In the genomic region with DNA sequence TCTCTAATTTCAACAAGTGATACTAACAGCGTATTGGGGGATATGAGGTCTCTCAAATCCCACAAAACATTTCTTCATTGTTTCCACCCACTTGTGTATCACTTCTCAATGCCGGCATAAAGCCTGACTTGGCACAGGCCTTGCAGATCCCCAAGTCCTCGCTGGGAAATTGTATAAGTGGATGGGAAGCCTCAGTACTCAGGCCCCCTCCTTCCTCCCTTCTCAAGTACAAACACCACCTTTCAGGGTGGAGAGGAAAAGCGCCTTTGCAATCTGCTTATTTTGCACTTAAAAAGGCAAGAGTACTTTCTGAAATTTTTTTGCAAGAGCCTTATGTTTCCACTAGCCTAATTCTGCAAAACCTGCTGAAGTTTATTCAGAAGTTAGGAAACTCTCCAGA, we compare ENCODE assay signal across 1 cellular context.
TF ChIP-seq lines count a peak whose summit lies in the region.

No MANE protein-coding gene starts in this region.

TF ChIP-seq in HepG2, 621 proteins besides CTCF, POLR2A, EP300 and RAD21:
- TF ChIP-seq BRCA1 (CRISPR knock-in tag; IDR thresholded peaks at IDR 0.05) (no peak), ZNF34 (CRISPR knock-in tag; IDR thresholded peaks at IDR 0.05; ENCODE audit: borderline replicate concordance) (no peak), ZNF616 (CRISPR knock-in tag; IDR thresholded peaks at IDR 0.05; ENCODE audit: low read depth) (no peak), GFI1 (CRISPR knock-in tag; IDR thresholded peaks at IDR 0.05; ENCODE audit: borderline replicate concordance) (no peak)
- TF ChIP-seq, protein P1, sequence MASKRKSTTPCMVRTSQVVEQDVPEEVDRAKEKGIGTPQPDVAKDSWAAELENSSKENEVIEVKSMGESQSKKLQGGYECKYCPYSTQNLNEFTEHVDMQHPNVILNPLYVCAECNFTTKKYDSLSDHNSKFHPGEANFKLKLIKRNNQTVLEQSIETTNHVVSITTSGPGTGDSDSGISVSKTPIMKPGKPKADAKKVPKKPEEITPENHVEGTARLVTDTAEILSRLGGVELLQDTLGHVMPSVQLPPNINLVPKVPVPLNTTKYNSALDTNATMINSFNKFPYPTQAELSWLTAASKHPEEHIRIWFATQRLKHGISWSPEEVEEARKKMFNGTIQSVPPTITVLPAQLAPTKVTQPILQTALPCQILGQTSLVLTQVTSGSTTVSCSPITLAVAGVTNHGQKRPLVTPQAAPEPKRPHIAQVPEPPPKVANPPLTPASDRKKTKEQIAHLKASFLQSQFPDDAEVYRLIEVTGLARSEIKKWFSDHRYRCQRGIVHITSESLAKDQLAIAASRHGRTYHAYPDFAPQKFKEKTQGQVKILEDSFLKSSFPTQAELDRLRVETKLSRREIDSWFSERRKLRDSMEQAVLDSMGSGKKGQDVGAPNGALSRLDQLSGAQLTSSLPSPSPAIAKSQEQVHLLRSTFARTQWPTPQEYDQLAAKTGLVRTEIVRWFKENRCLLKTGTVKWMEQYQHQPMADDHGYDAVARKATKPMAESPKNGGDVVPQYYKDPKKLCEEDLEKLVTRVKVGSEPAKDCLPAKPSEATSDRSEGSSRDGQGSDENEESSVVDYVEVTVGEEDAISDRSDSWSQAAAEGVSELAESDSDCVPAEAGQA (IDR thresholded peaks at IDR 0.05; ENCODE audit: low read depth), result no peak
- TF ChIP-seq, protein P1 (CRISPR knock-in tag; IDR thresholded peaks at IDR 0.05; ENCODE audit: borderline replicate concordance), result no peak
- TF ChIP-seq, protein P2, sequence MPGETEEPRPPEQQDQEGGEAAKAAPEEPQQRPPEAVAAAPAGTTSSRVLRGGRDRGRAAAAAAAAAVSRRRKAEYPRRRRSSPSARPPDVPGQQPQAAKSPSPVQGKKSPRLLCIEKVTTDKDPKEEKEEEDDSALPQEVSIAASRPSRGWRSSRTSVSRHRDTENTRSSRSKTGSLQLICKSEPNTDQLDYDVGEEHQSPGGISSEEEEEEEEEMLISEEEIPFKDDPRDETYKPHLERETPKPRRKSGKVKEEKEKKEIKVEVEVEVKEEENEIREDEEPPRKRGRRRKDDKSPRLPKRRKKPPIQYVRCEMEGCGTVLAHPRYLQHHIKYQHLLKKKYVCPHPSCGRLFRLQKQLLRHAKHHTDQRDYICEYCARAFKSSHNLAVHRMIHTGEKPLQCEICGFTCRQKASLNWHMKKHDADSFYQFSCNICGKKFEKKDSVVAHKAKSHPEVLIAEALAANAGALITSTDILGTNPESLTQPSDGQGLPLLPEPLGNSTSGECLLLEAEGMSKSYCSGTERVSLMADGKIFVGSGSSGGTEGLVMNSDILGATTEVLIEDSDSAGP (CRISPR knock-in tag; IDR thresholded peaks at IDR 0.05; ENCODE audit: borderline replicate concordance), result no peak
TF ChIP-seq in HepG2: peak in this region for 0.
